15 cellular contexts compared by ENCODE assay signal in genomic region chr20:32793059-32793458, GRCh38. TPM values are rescaled to one million over a fixed set of nuclear protein-coding genes. Genes with fewer than 3 reads are reported as not detected.
DNase-seq lines count a peak whose midpoint lies in the region; ATAC-seq and TF ChIP-seq lines count a peak whose summit lies in the region.
"Had no signal": no experiment of that assay in that cellular context is flagged by ENCODE, and none has a peak within 500 bp of the region (broad histone marks: within the 10 kb centered on the region; RNA-seq: fewer than 3 reads in every experiment).

No MANE protein-coding gene starts in this region.

- WGBS in HUES64, result 77% methylated on average over 7 of the region's 7 CpGs

- H2AFZ ChIP-seq in MM.1S (ENCODE audit: low read length), result no peak overlapping the region
- H2AFZ ChIP-seq: hepatocyte had no signal

- H3K27ac Mint-ChIP-seq in type B pancreatic cell, result no peak overlapping the region

- TF ChIP-seq CTCF in left ventricle myocardium inferior (IDR thresholded peaks at IDR 0.05; ENCODE audit: borderline replicate concordance) (peak; percentile 11), type B pancreatic cell (conservative IDR thresholded peaks at IDR 0.05) (peak; percentile 57), MM.1S (IDR thresholded peaks at IDR 0.05; ENCODE audit: low read length) (no peak)

- H4K20me1 ChIP-seq in MM.1S (ENCODE audit: insufficient read depth, low read length), result no peaks in the 10 kb centered on the region

- DNase-seq in left ventricle myocardium inferior (no peak), left ventricle myocardium superior (no peak), dermis blood vessel endothelial cell (peak; percentile 20), type B pancreatic cell (ENCODE audit: extremely low spot score, unreplicated experiment) (no peak), MM.1S (no peak)
- DNase-seq: AML-193, DMS79 treated with DMSO at 0.1 percent for 48 hours, NCI-H1417 treated with DMSO at 0.1 percent for 48 hours, NCI-H2171 treated with DMSO at 0.1 percent for 48 hours, sigmoid colon had no signal

- ATAC-seq in left ventricle myocardium superior, result no peak
- no peak for ATAC-seq in HG02759 (IDR thresholded peaks at IDR 0.05; ENCODE audit: unreplicated experiment)
- ATAC-seq in HG03571 (IDR thresholded peaks at IDR 0.05; ENCODE audit: unreplicated experiment), result no peak

- H3K4me3 Mint-ChIP-seq in type B pancreatic cell, result no peak overlapping the region

- H3K79me2 ChIP-seq in MM.1S (ENCODE audit: low read length), result no peaks in the 10 kb centered on the region
- H3K79me2 ChIP-seq: hepatocyte had no signal

- no peak overlapping the region for H3K4me2 ChIP-seq in MM.1S (ENCODE audit: low read depth, low read length)
- H3K4me2 ChIP-seq: hepatocyte had no signal

- H3K27ac ChIP-seq in left ventricle myocardium inferior (replicated peaks) (no peak overlapping the region), HUES64 (ENCODE audit: low read depth, low read length) (peak overlapping the region; percentile 53; the same call in 1 of the 2 replicates), MM.1S (ENCODE audit: low read length) (no peak overlapping the region)
- H3K27ac ChIP-seq: hepatocyte, sigmoid colon, thoracic aorta had no signal

- H3K27me3 ChIP-seq in left ventricle myocardium inferior (ENCODE audit: low read depth), result no peaks in the 10 kb centered on the region
- no peaks in the 10 kb centered on the region for H3K27me3 ChIP-seq in HUES64 (ENCODE audit: insufficient read depth, low read length)
- H3K27me3 ChIP-seq in MM.1S (replicated peaks; ENCODE audit: insufficient read depth, low read length), result no peaks in the 10 kb centered on the region
- H3K27me3 ChIP-seq: hepatocyte, sigmoid colon had no signal

- H3K9me3 Mint-ChIP-seq in type B pancreatic cell, result no peaks in the 10 kb centered on the region

- H3K9ac ChIP-seq in HUES64 (ENCODE audit: low read depth, low read length) (no peak overlapping the region), MM.1S (ENCODE audit: low read length) (no peak overlapping the region)

- no peaks in the 10 kb centered on the region for H3K9me2 ChIP-seq in MM.1S (replicated peaks; ENCODE audit: insufficient read depth, low read length)

- intact Hi-C loops in left ventricle myocardium inferior (cut with micrococcal nuclease), result no loop called here
- intact Hi-C loops in left ventricle myocardium superior (cut with micrococcal nuclease), result no loop called here

- H3K36me3 Mint-ChIP-seq in type B pancreatic cell, result peaks cover 3% of the 10 kb centered on the region

- H3K36me3 ChIP-seq in left ventricle myocardium inferior, result no peaks in the 10 kb centered on the region
- H3K36me3 ChIP-seq in HUES64 (ENCODE audit: insufficient read depth, low read length), result peaks cover 100% of the 10 kb centered on the region
- no peaks in the 10 kb centered on the region for H3K36me3 ChIP-seq in MM.1S (replicated peaks; ENCODE audit: insufficient read depth, low read length)
- H3K36me3 ChIP-seq: sigmoid colon, thoracic aorta had no signal

- H3K27me3 Mint-ChIP-seq in type B pancreatic cell, result no peaks in the 10 kb centered on the region

- no peaks in the 10 kb centered on the region for H3F3A ChIP-seq in MM.1S (ENCODE audit: insufficient read depth, low read length)

- H3K4me3 ChIP-seq in left ventricle myocardium inferior (no peak overlapping the region), HUES64 (ENCODE audit: low read length) (no peak overlapping the region), MM.1S (ENCODE audit: low read length) (no peak overlapping the region)
- H3K4me3 ChIP-seq: hepatocyte, sigmoid colon, thoracic aorta had no signal

- H3K4me1 ChIP-seq in left ventricle myocardium inferior, result peaks cover 17% of the 10 kb centered on the region
- peaks cover 8% of the 10 kb centered on the region for H3K4me1 ChIP-seq in HUES64 (ENCODE audit: insufficient read depth, low read length)
- H3K4me1 ChIP-seq in MM.1S (ENCODE audit: low read length), result no peaks in the 10 kb centered on the region
- H3K4me1 ChIP-seq: sigmoid colon had no signal

- H3K9me3 ChIP-seq in left ventricle myocardium inferior (replicated peaks) (no peaks in the 10 kb centered on the region), HUES64 (ENCODE audit: insufficient read depth, low read depth, low read length) (no peaks in the 10 kb centered on the region), MM.1S (replicated peaks; ENCODE audit: insufficient read depth, low read length) (no peaks in the 10 kb centered on the region)
- H3K9me3 ChIP-seq: sigmoid colon, thoracic aorta had no signal

- peaks cover 18% of the 10 kb centered on the region for H3K4me1 Mint-ChIP-seq in type B pancreatic cell (ENCODE audit: unreplicated experiment)

RNA-seq across cellular contexts. Expression of gene MAPRE1, which starts 26.7 kb away (rescaled TPM):
- total RNA-seq in left ventricle myocardium inferior, result 58.4 TPM
- total RNA-seq in left ventricle myocardium superior, result 65.7 TPM
- 138 TPM for polyA plus RNA-seq in HUES64 (2013, experiment 1 of 2)
- polyA plus RNA-seq in HUES64 (2013, experiment 2 of 2), result 148 TPM
- 127 and 157 TPM in 2 replicates for total RNA-seq in dermis blood vessel endothelial cell
- 144 and 189 TPM in 2 replicates for total RNA-seq in type B pancreatic cell (ENCODE audit: low replicate concordance)

RNA-seq across cellular contexts. Expression of gene DNMT3B, which starts 30.9 kb away (rescaled TPM):
- 0.49 TPM for total RNA-seq in left ventricle myocardium inferior
- total RNA-seq in left ventricle myocardium superior, result 0.50 TPM
- polyA plus RNA-seq in HUES64 (2013, experiment 1 of 2), result 348 TPM
- polyA plus RNA-seq in HUES64 (2013, experiment 2 of 2), result 271 TPM
- total RNA-seq in dermis blood vessel endothelial cell, result 2.9 and 5.5 TPM in 2 replicates
- 18.2 and 19.7 TPM in 2 replicates for total RNA-seq in type B pancreatic cell (ENCODE audit: low replicate concordance)

RNA-seq across cellular contexts. Expression of gene COMMD7, which starts 49.8 kb away (rescaled TPM):
- total RNA-seq in left ventricle myocardium inferior (47.2 TPM), left ventricle myocardium superior (48.4 TPM), dermis blood vessel endothelial cell (24.4 and 28.1 TPM in 2 replicates), type B pancreatic cell (ENCODE audit: low replicate concordance) (72.3 and 82.3 TPM in 2 replicates)
- polyA plus RNA-seq in HUES64 (2013, experiment 1 of 2), result 46.8 TPM
- polyA plus RNA-seq in HUES64 (2013, experiment 2 of 2), result 42.3 TPM
